Comparison of ENCODE assay signal across 24 cellular contexts in genomic region chr3:157069406-157069805, GRCh38.
"Had no signal": no experiment of that assay in that cellular context is flagged by ENCODE, and none has a peak within 500 bp of the region (broad histone marks: within the 10 kb centered on the region; RNA-seq: fewer than 3 reads in every experiment).

No MANE protein-coding gene starts in this region.

- H3K4me2 ChIP-seq: smooth muscle cell had no signal

- H3K4me3 ChIP-seq: left lung, lower lobe of right lung, right atrium auricular region, right lobe of liver, smooth muscle cell, stomach, testis, thyroid gland, transverse colon, upper lobe of left lung, vagina had no signal

- H3K4me1 ChIP-seq: left lung, lower lobe of right lung, right atrium auricular region, upper lobe of left lung had no signal

- DNase-seq: hippocampal formation; kidney; left colon; left lung; lower lobe of right lung; mammary epithelial cell; mesenchymal stem cell; naive thymus-derived CD8-positive, alpha-beta T cell; nucleus accumbens; right lobe of liver; stimulated activated CD4-positive, alpha-beta T cell treated with anti-CD3 and anti-CD28 coated beads, Interleukin-1b, Interleukin-23, amount 100 ng/mL, for 48 hours; stimulated activated CD4-positive, alpha-beta T cell treated with anti-CD3 and anti-CD28 coated beads, Interleukin-2, amount 100 ng/mL, for 48 hours; stimulated activated CD4-positive, alpha-beta T cell treated with anti-CD3 and anti-CD28 coated beads, Interleukin-4, amount 100 ng/mL, for 4 hours; stimulated activated CD8-positive, alpha-beta memory T cell treated with anti-CD3 and anti-CD28 coated beads, Interleukin-4, amount 100 ng/mL, for 48 hours; stimulated activated naive B cell treated with anti-CD40 and anti-IgM and Interleukin-4, amounts not matched to agents 10 μg/mL and 1 μg/mL and 100 μg/mL, for 72 hours; stimulated activated naive CD8-positive, alpha-beta T cell treated with anti-CD3 and anti-CD28 coated beads, Interleukin-15, Interleukin-2, amounts not matched to agents 100 U/mL and 50 U/mL, for 24 hours; stomach; testis; thyroid gland; transverse colon; upper lobe of left lung had no signal

- H3K27me3 ChIP-seq: left lung, right atrium auricular region, right lobe of liver, stomach, testis, thyroid gland, transverse colon, upper lobe of left lung, vagina had no signal

- H3K27ac ChIP-seq: left lung, lower lobe of right lung, right atrium auricular region, right lobe of liver, stomach, testis, thyroid gland, upper lobe of left lung, vagina had no signal

- ATAC-seq: left lung; lower lobe of right lung; naive thymus-derived CD8-positive, alpha-beta T cell; stimulated activated naive B cell treated with anti-CD40 and anti-IgM and Interleukin-4, amounts not matched to agents 10 μg/mL and 1 μg/mL and 100 μg/mL, for 72 hours; stimulated activated naive CD8-positive, alpha-beta T cell treated with anti-CD3 and anti-CD28 coated beads, Interleukin-15, Interleukin-2, amounts not matched to agents 100 U/mL and 50 U/mL, for 24 hours had no signal

- H3K9me3 ChIP-seq: left lung, lower lobe of right lung, right atrium auricular region, right lobe of liver, stomach, testis, thyroid gland, transverse colon, upper lobe of left lung, vagina had no signal

- H3K36me3 ChIP-seq: left lung, lower lobe of right lung, right atrium auricular region, right lobe of liver, stomach, thyroid gland, transverse colon, upper lobe of left lung, vagina had no signal
